1 cellular context compared by ENCODE assay signal in genomic region chr17:40191237-40192208, GRCh38.
TF ChIP-seq lines count a peak whose summit lies in the region.

No MANE protein-coding gene starts in this region.

TF ChIP-seq in HEK293, 187 proteins besides CTCF, POLR2A, EP300 and RAD21 (continued from another document):
- no peak for TF ChIP-seq ZNF157 (tag by site-specific recombination; IDR thresholded peaks at IDR 0.05)
- TF ChIP-seq ZNF555 (tag by site-specific recombination; conservative IDR thresholded peaks at IDR 0.05): no peak
- TF ChIP-seq ZSCAN5A (tag by site-specific recombination; IDR thresholded peaks at IDR 0.05): no peak
- TF ChIP-seq, protein P1, sequence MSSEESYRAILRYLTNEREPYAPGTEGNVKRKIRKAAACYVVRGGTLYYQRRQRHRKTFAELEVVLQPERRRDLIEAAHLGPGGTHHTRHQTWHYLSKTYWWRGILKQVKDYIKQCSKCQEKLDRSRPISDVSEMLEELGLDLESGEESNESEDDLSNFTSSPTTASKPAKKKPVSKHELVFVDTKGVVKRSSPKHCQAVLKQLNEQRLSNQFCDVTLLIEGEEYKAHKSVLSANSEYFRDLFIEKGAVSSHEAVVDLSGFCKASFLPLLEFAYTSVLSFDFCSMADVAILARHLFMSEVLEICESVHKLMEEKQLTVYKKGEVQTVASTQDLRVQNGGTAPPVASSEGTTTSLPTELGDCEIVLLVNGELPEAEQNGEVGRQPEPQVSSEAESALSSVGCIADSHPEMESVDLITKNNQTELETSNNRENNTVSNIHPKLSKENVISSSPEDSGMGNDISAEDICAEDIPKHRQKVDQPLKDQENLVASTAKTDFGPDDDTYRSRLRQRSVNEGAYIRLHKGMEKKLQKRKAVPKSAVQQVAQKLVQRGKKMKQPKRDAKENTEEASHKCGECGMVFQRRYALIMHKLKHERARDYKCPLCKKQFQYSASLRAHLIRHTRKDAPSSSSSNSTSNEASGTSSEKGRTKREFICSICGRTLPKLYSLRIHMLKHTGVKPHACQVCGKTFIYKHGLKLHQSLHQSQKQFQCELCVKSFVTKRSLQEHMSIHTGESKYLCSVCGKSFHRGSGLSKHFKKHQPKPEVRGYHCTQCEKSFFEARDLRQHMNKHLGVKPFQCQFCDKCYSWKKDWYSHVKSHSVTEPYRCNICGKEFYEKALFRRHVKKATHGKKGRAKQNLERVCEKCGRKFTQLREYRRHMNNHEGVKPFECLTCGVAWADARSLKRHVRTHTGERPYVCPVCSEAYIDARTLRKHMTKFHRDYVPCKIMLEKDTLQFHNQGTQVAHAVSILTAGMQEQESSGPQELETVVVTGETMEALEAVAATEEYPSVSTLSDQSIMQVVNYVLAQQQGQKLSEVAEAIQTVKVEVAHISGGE (tag by site-specific recombination; conservative IDR thresholded peaks at IDR 0.05; ENCODE audit: low read depth): no peak
- TF ChIP-seq ZNF10 (tag by site-specific recombination; IDR thresholded peaks at IDR 0.05): no peak
- no peak for TF ChIP-seq YY2 (tag by site-specific recombination; IDR thresholded peaks at IDR 0.05)
- TF ChIP-seq ZFP69B (tag by site-specific recombination; IDR thresholded peaks at IDR 0.05): no peak
- no peak for TF ChIP-seq ZNF514 (tag by site-specific recombination; IDR thresholded peaks at IDR 0.05)
- TF ChIP-seq ZNF112 (tag by site-specific recombination; IDR thresholded peaks at IDR 0.05): no peak
- no peak for TF ChIP-seq ZNF544 (tag by site-specific recombination; IDR thresholded peaks at IDR 0.05)
- 0 out of 2 replicates have a peak, but pooled peaks have one; percentile 44 for TF ChIP-seq SP3 (tag by site-specific recombination; IDR thresholded peaks at IDR 0.05)
- peak; percentile 53; the same call in 1 of the 2 replicates for TF ChIP-seq BCL11A (tag by site-specific recombination; IDR thresholded peaks at IDR 0.05; ENCODE audit: low read depth)
- no peak for TF ChIP-seq ZNF26 (tag by site-specific recombination; IDR thresholded peaks at IDR 0.05)
- no peak for TF ChIP-seq KLF10 (tag by site-specific recombination; IDR thresholded peaks at IDR 0.05)
- TF ChIP-seq, protein P2, sequence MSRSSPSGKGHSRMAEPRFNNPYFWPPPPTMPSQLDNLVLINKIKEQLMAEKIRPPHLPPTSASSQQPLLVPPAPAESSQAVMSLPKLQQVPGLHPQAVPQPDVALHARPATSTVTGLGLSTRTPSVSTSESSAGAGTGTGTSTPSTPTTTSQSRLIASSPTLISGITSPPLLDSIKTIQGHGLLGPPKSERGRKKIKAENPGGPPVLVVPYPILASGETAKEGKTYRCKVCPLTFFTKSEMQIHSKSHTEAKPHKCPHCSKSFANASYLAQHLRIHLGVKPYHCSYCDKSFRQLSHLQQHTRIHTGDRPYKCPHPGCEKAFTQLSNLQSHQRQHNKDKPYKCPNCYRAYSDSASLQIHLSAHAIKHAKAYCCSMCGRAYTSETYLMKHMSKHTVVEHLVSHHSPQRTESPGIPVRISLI (tag by site-specific recombination; IDR thresholded peaks at IDR 0.05): no peak
